ENCODE assay signal across 19 cellular contexts in the genomic region with DNA sequence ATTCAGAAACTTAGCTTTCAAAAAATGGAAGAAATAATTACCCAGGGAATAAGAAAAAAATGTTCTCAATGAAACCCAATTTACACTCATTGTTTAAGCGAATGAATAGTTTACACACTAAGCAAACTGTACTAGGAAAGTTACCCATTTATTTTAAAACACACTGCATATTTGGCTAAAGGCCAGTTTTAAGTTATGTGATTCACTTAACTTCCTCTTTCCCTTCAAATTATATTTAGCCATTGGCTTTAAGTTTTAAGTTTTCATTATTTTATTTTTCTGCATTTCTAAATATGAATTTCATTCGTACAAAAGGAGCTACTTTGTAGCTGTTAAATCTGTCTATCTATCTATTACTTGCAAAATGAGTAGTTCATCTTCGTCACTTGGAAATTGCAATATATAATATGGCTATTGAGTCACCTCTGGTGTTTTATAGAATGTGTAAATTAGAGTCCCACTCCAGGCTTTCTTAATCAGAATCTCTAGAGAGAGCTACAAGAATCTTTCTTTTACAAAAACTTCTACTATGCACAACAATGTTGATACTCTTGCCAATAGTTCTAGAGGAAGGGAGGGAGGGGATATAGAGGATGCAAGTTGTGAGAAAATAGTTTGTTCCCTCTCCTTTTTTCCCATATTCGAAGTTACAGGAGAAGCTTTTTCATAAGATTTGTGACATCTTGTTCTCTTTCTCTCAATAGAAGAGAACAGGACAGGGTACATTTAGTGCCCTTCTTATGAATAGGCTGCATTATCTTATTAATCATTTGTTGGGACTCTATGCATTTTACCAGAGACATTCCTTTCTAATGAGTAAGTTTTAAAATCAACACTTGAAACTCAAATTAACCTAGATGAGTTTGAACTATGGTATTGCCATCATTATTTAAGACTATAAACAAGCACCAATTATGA. TPM values are rescaled to one million over a fixed set of nuclear protein-coding genes. Genes with fewer than 3 reads are reported as not detected.
A peak's percentile ranks its signal among the peaks of the same experiment; 100 is the strongest.
DNase-seq lines count a peak whose midpoint lies in the region; ATAC-seq and TF ChIP-seq lines count a peak whose summit lies in the region.
"Had no signal": no experiment of that assay in that cellular context is flagged by ENCODE, and none has a peak within 500 bp of the region (broad histone marks: within the 10 kb centered on the region; RNA-seq: fewer than 3 reads in every experiment).

No MANE protein-coding gene starts in this region.

- no peaks in the 10 kb centered on the region for H3K27me3 ChIP-seq in left lung
- H3K27me3 ChIP-seq: gastrocnemius medialis had no signal

- H3K27ac ChIP-seq in left lung = peak overlapping the region in 1 of 2 donors; percentile 46
- H3K27ac ChIP-seq: gastrocnemius medialis had no signal

- TF ChIP-seq CTCF in Calu3 (IDR thresholded peaks at IDR 0.05; ENCODE audit: unreplicated experiment) (no peak), cardiac fibroblast (IDR thresholded peaks at IDR 0.05; ENCODE audit: low read depth, low read length) (no peak), left lung (IDR thresholded peaks at IDR 0.05) (no peak)

- ATAC-seq in left lung (peak; percentile 31), HG03095 (IDR thresholded peaks at IDR 0.05; ENCODE audit: unreplicated experiment) (no peak)
- ATAC-seq in activated T-cell treated with anti-CD3 and anti-CD28 coated beads, Interleukin-2, amount 50 U/mL, for 72 hours (replicated peaks in 1 of 2) = no peak
- no peak for ATAC-seq in stimulated activated naive CD8-positive, alpha-beta T cell treated with anti-CD3 and anti-CD28 coated beads, Interleukin-15, amount 100 ng/mL, for 72 hours
- ATAC-seq: gastrocnemius medialis, HCT116 had no signal

- no peaks in the 10 kb centered on the region for H3K36me3 Mint-ChIP-seq in Calu3 (ENCODE audit: insufficient read depth, unreplicated experiment)
- H3K36me3 Mint-ChIP-seq in activated T-cell treated with anti-CD3 and anti-CD28 coated beads, Interleukin-2, amount 50 U/mL, for 72 hours (ENCODE audit: insufficient read depth in 2 of 2) = no peaks in the 10 kb centered on the region

- H3K4me3 Mint-ChIP-seq in Calu3 (ENCODE audit: low read depth, unreplicated experiment) = peak overlapping the region; percentile 12
- H3K4me3 Mint-ChIP-seq in activated T-cell treated with anti-CD3 and anti-CD28 coated beads, Interleukin-2, amount 50 U/mL, for 72 hours = no peak overlapping the region
- H3K4me3 Mint-ChIP-seq in stimulated activated naive CD8-positive, alpha-beta T cell treated with anti-CD3 and anti-CD28 coated beads, Interleukin-15, amount 100 ng/mL, for 72 hours = no peak overlapping the region
- H3K4me3 Mint-ChIP-seq: activated CD4-positive, alpha-beta memory T cell treated with anti-CD3 and anti-CD28 coated beads, Interleukin-2, amount 10 ng/mL, durations not matched to agents 7 days and 5 days; B cell had no signal

- peaks cover 0 to 24% of the 10 kb centered on the region in 2 donors for H3K4me1 ChIP-seq in left lung
- H3K4me1 ChIP-seq: gastrocnemius medialis had no signal

- CTCF ChIA-PET in Calu3 (lab: Charles Lee) = interaction anchor here (0.7 kb wide), 1 partner anchor 105 kb away, joined by 3 read pairs; no protein-coding TSS in a partner anchor

- DNase-seq in Calu3 (no peak), NOMO-1 treated with dmso at 0.1 percent for 144 hours (lab: John Stamatoyannopoulos, UW; ENCODE audit: unreplicated experiment) (peak; percentile 8), cardiac fibroblast (ENCODE audit: low read depth in 2 of 2) (peak; percentile 49 to 79), left lung (no peak), NCI-H2171 treated with DMSO at 0.1 percent for 48 hours (lab: John Stamatoyannopoulos, UW) (no peak)
- DNase-seq in activated T-cell treated with anti-CD3 and anti-CD28 coated beads, Interleukin-2, amount 50 U/mL, for 72 hours = no peak
- DNase-seq in stimulated activated naive CD8-positive, alpha-beta T cell treated with anti-CD3 and anti-CD28 coated beads, Interleukin-15, amount 100 ng/mL, for 72 hours = no peak
- DNase-seq: activated CD4-positive, alpha-beta memory T cell treated with anti-CD3 and anti-CD28 coated beads, Interleukin-2, amount 10 ng/mL, durations not matched to agents 7 days and 5 days; activated naive CD4-positive, alpha-beta T cell treated with Interleukin-2 at 50 U/mL for 16 hours; EL; gastrocnemius medialis; NCI-H2029; NCI-H82; occipital lobe; stimulated activated CD4-positive, alpha-beta T cell treated with anti-CD3 and anti-CD28 coated beads, Interleukin-15, amount 100 ng/mL, for 24 hours; T-helper 1 cell had no signal

- H3K27ac Mint-ChIP-seq in Calu3 (ENCODE audit: unreplicated experiment) = peak overlapping the region; percentile 60
- H3K27ac Mint-ChIP-seq in activated T-cell treated with anti-CD3 and anti-CD28 coated beads, Interleukin-2, amount 50 U/mL, for 72 hours = no peak overlapping the region
- no peak overlapping the region for H3K27ac Mint-ChIP-seq in stimulated activated naive CD8-positive, alpha-beta T cell treated with anti-CD3 and anti-CD28 coated beads, Interleukin-15, amount 100 ng/mL, for 72 hours
- H3K27ac Mint-ChIP-seq: activated CD4-positive, alpha-beta memory T cell treated with anti-CD3 and anti-CD28 coated beads, Interleukin-2, amount 10 ng/mL, durations not matched to agents 7 days and 5 days; B cell had no signal

- H3K4me3 ChIP-seq in cardiac fibroblast (replicated peaks in 1 of 2; ENCODE audit: low read depth in 2 of 2, low read length in 2 of 2) (no peak overlapping the region), left lung (no peak overlapping the region)
- H3K4me3 ChIP-seq: gastrocnemius medialis had no signal

- intact Hi-C loops in Calu3 (cut with micrococcal nuclease; ENCODE audit: unreplicated experiment) = loop anchor here (5.0 to 10.0 kb wide), 3 partner anchors 34 to 116 kb away; no protein-coding TSS in a partner anchor
- intact Hi-C loops in left lung (cut with DNase I) = no loop called here

- H3K27me3 Mint-ChIP-seq in Calu3 (ENCODE audit: unreplicated experiment) = no peaks in the 10 kb centered on the region
- no peaks in the 10 kb centered on the region for H3K27me3 Mint-ChIP-seq in activated T-cell treated with anti-CD3 and anti-CD28 coated beads, Interleukin-2, amount 50 U/mL, for 72 hours (ENCODE audit: low read depth)
- H3K27me3 Mint-ChIP-seq in stimulated activated naive CD8-positive, alpha-beta T cell treated with anti-CD3 and anti-CD28 coated beads, Interleukin-15, amount 100 ng/mL, for 72 hours = no peaks in the 10 kb centered on the region
- H3K27me3 Mint-ChIP-seq: activated CD4-positive, alpha-beta memory T cell treated with anti-CD3 and anti-CD28 coated beads, Interleukin-2, amount 10 ng/mL, durations not matched to agents 7 days and 5 days had no signal

- H3K36me3 ChIP-seq in left lung = no peaks in the 10 kb centered on the region
- H3K36me3 ChIP-seq: gastrocnemius medialis had no signal

- no peaks in the 10 kb centered on the region for H3K9me3 Mint-ChIP-seq in Calu3 (ENCODE audit: low read depth, unreplicated experiment)
- H3K9me3 Mint-ChIP-seq in activated T-cell treated with anti-CD3 and anti-CD28 coated beads, Interleukin-2, amount 50 U/mL, for 72 hours = no peaks in the 10 kb centered on the region
- H3K9me3 Mint-ChIP-seq in stimulated activated naive CD8-positive, alpha-beta T cell treated with anti-CD3 and anti-CD28 coated beads, Interleukin-15, amount 100 ng/mL, for 72 hours = no peaks in the 10 kb centered on the region
- H3K9me3 Mint-ChIP-seq: activated CD4-positive, alpha-beta memory T cell treated with anti-CD3 and anti-CD28 coated beads, Interleukin-2, amount 10 ng/mL, durations not matched to agents 7 days and 5 days had no signal

- no TSS peak for BruUV-seq in Calu3 (replicated peaks; lab: Mats Ljungman, UMichigan)

- H3K4me1 Mint-ChIP-seq in Calu3 (ENCODE audit: low read depth, unreplicated experiment) = peaks cover 8% of the 10 kb centered on the region
- no peaks in the 10 kb centered on the region for H3K4me1 Mint-ChIP-seq in activated T-cell treated with anti-CD3 and anti-CD28 coated beads, Interleukin-2, amount 50 U/mL, for 72 hours (ENCODE audit: low read depth)
- H3K4me1 Mint-ChIP-seq in stimulated activated naive CD8-positive, alpha-beta T cell treated with anti-CD3 and anti-CD28 coated beads, Interleukin-15, amount 100 ng/mL, for 72 hours = no peaks in the 10 kb centered on the region
- H3K4me1 Mint-ChIP-seq: activated CD4-positive, alpha-beta memory T cell treated with anti-CD3 and anti-CD28 coated beads, Interleukin-2, amount 10 ng/mL, durations not matched to agents 7 days and 5 days; B cell had no signal

- H3K9me3 ChIP-seq in left lung = no peaks in the 10 kb centered on the region
- H3K9me3 ChIP-seq: gastrocnemius medialis had no signal

RNA-seq across cellular contexts. Expression of gene SULT1B1, which starts 41.8 kb away (rescaled TPM):
- 0.26 and 0.27 TPM in 2 replicates for total RNA-seq in Calu3 (2022)
- 10 to 100 TPM in 1 of 2 donors, 1 to 10 TPM in 1; 6.7 to 25.0 TPM for total RNA-seq in left lung
- 1 to 10 TPM; 3.3 to 4.5 TPM for total RNA-seq in activated T-cell treated with anti-CD3 and anti-CD28 coated beads, Interleukin-2, amount 50 U/mL, for 72 hours

Comparison
In these comparisons a context has a peak if more than half of its experiments do, and no peak if none do; other contexts are left out.
1. DNase-seq: peak in NOMO-1 treated with dmso at 0.1 percent for 144 hours (single experiment) and cardiac fibroblast (2 of 2); none in Calu3 (single experiment), left lung (0 of 2), activated T-cell treated with anti-CD3 and anti-CD28 coated beads, Interleukin-2, amount 50 U/mL, for 72 hours (0 of 2), stimulated activated naive CD8-positive, alpha-beta T cell treated with anti-CD3 and anti-CD28 coated beads, Interleukin-15, amount 100 ng/mL, for 72 hours (0 of 2) and NCI-H2171 treated with DMSO at 0.1 percent for 48 hours (single experiment).